8 cellular contexts compared by ENCODE assay signal in the genomic region with DNA sequence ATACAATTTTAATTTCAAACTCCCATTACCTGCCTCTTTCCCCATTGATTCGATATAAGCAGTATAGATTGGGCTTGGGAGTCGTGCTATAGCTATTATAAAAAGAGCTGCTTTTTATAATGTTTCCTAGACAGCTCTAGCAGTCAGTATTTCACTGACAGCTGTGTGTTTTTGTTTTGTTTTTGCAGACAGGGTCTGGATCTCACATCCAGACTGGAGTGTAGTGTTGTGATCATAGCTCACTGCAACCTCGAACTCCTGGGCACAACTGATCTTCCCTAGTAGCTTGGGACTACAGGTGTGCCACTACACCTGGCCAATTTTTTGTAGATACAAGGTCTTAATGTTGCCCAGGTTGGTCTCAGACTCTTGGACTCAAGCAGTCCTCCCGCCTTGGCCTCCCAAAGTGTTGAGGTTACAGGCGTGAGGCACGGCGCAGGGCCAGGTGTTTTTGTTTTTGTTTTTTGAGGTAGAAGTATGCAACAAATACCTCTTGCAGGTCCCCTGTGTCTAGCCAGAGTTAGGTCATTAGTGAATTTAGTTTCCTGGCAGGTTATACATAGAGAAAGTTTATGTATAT. TPM values are rescaled to one million over a fixed set of nuclear protein-coding genes. Genes with fewer than 3 reads are reported as not detected.
DNase-seq lines count a peak whose midpoint lies in the region; ATAC-seq and TF ChIP-seq lines count a peak whose summit lies in the region.

No MANE protein-coding gene starts in this region.

- H3K9me3 ChIP-seq in Caco-2 (no peaks in the 10 kb centered on the region), OCI-LY3 (ENCODE audit: insufficient read depth, low read length) (no peaks in the 10 kb centered on the region), endocrine pancreas (ENCODE audit: control insufficient read depth, low read length) (no peaks in the 10 kb centered on the region), osteoblast (ENCODE audit: low read depth, low read length) (no peaks in the 10 kb centered on the region)

- H3K27me3 ChIP-seq in Caco-2 (replicated peaks; ENCODE audit: control insufficient read depth, insufficient read depth, low read length), result no peaks in the 10 kb centered on the region
- H3K27me3 ChIP-seq in OCI-LY3 (ENCODE audit: low read depth, low read length), result no peaks in the 10 kb centered on the region
- no peaks in the 10 kb centered on the region for H3K27me3 ChIP-seq in endocrine pancreas (ENCODE audit: control insufficient read depth, insufficient read depth, low read length)
- no peaks in the 10 kb centered on the region for H3K27me3 ChIP-seq in osteoblast (ENCODE audit: insufficient read depth, low read length)

- H3K27ac Mint-ChIP-seq in Caco-2 (ENCODE audit: unreplicated experiment), result peak overlapping the region; percentile 98

- H2AFZ ChIP-seq in OCI-LY3 (ENCODE audit: low read depth, low read length) (no peak overlapping the region), osteoblast (ENCODE audit: low read length) (no peak overlapping the region)

- CTCF ChIA-PET in Caco-2 (lab: Charles Lee), result interaction anchor here (0.8 kb wide), 1 partner anchor 85 kb away, joined by 3 read pairs; the partner anchor contains the start of gene MMACHC

- H3K79me2 ChIP-seq in OCI-LY3 (ENCODE audit: low read length) (peaks cover 67% of the 10 kb centered on the region), osteoblast (ENCODE audit: insufficient read depth, low read length) (peaks cover 55% of the 10 kb centered on the region)

- POLR2A ChIA-PET in Caco-2 (lab: Charles Lee), result interaction anchor here (0.6 to 1.2 kb wide), 3 partner anchors 64 to 662 kb away, joined by 4 to 6 read pairs (median 5); partner anchors contain the start of genes PRDX1 and RAD54L

- peak overlapping the region; percentile 86 for H3K4me3 ChIP-seq in Caco-2 (ENCODE audit: low read depth, low read length)
- H3K4me3 ChIP-seq in OCI-LY3 (ENCODE audit: low read length), result peak overlapping the region; percentile 93
- H3K4me3 ChIP-seq in endocrine pancreas (ENCODE audit: control insufficient read depth, insufficient read depth, low read length), result peak overlapping the region; percentile 90
- peak overlapping the region; percentile 100 for H3K4me3 ChIP-seq in osteoblast (ENCODE audit: insufficient read depth, low read length)

- H3K9ac ChIP-seq in OCI-LY3 (ENCODE audit: low read length), result peak overlapping the region; percentile 92
- H3K9ac ChIP-seq in endocrine pancreas (ENCODE audit: control insufficient read depth, insufficient read depth, low read length), result no peak overlapping the region

- intact Hi-C loops in Caco-2 (cut with micrococcal nuclease; ENCODE audit: unreplicated experiment), result no loop called here

- H3K27me3 Mint-ChIP-seq in Caco-2 (ENCODE audit: insufficient read depth, unreplicated experiment), result no peaks in the 10 kb centered on the region

- H3K9me3 Mint-ChIP-seq in Caco-2 (ENCODE audit: unreplicated experiment), result no peaks in the 10 kb centered on the region

- peaks cover 43% of the 10 kb centered on the region for H3K36me3 Mint-ChIP-seq in Caco-2 (ENCODE audit: insufficient read depth, unreplicated experiment)

- H3K4me2 ChIP-seq in OCI-LY3 (ENCODE audit: low read length), result peak overlapping the region; percentile 96
- peak overlapping the region; percentile 100 for H3K4me2 ChIP-seq in osteoblast (ENCODE audit: insufficient read depth, low read length)

- H3K4me1 ChIP-seq in Caco-2, result 0 out of 2 replicates have a peak, but pooled peaks cover 4% of the 10 kb centered on the region
- H3K4me1 ChIP-seq in OCI-LY3 (ENCODE audit: low read length), result peaks cover 27% of the 10 kb centered on the region
- no peaks in the 10 kb centered on the region for H3K4me1 ChIP-seq in endocrine pancreas (ENCODE audit: control insufficient read depth, insufficient read depth, low read length)
- peaks cover 16% of the 10 kb centered on the region for H3K4me1 ChIP-seq in osteoblast (ENCODE audit: insufficient read depth, low read length)

- TF ChIP-seq CTCF in Caco-2 (IDR thresholded peaks at IDR 0.05; ENCODE audit: insufficient read depth in 1 of 2, low read depth in 1 of 2, low read length in 1 of 2, severe bottlenecking in 1 of 2, unreplicated experiment in 1 of 2) (no peak), OCI-LY3 (IDR thresholded peaks at IDR 0.05; ENCODE audit: low read depth, low read length) (no peak), osteoblast (IDR thresholded peaks at IDR 0.05; ENCODE audit: extremely low read depth, low read depth, low read length) (no peak)

- BruUV-seq in Caco-2 (replicated peaks; lab: Mats Ljungman, UMichigan), result no TSS peak

- H3K27ac ChIP-seq in OCI-LY3 (ENCODE audit: low read length), result no peak overlapping the region
- H3K27ac ChIP-seq in osteoblast (ENCODE audit: low read depth, low read length), result peak overlapping the region; percentile 91

- ATAC-seq in HG03439 (IDR thresholded peaks at IDR 0.05; ENCODE audit: unreplicated experiment), result no peak
- no peak for ATAC-seq in GM21717 (IDR thresholded peaks at IDR 0.05; ENCODE audit: unreplicated experiment)
- no peak for ATAC-seq in HG03432 (IDR thresholded peaks at IDR 0.05; ENCODE audit: unreplicated experiment)

- peak overlapping the region; percentile 97 for H3K4me3 Mint-ChIP-seq in Caco-2 (ENCODE audit: unreplicated experiment)

- DNase-seq in Caco-2, result no peak
- DNase-seq in osteoblast (ENCODE audit: insufficient read length, low spot score, missing footprints), result peak; percentile 50
- DNase-seq in T1000 (lab: John Stamatoyannopoulos, UW), result no peak

- H3K36me3 ChIP-seq in Caco-2 (ENCODE audit: control insufficient read depth, insufficient read depth, low read length) (no peaks in the 10 kb centered on the region), OCI-LY3 (replicated peaks; ENCODE audit: low read depth, low read length) (peaks cover 14% of the 10 kb centered on the region), endocrine pancreas (ENCODE audit: control insufficient read depth, insufficient read depth, low read length) (no peaks in the 10 kb centered on the region), osteoblast (ENCODE audit: insufficient read depth, low read length) (peaks cover 2% of the 10 kb centered on the region)

- no peaks in the 10 kb centered on the region for H3K4me1 Mint-ChIP-seq in Caco-2 (ENCODE audit: low read depth, unreplicated experiment)

- peaks cover 55% of the 10 kb centered on the region for H4K20me1 ChIP-seq in OCI-LY3 (ENCODE audit: insufficient read depth, low read length)
- H4K20me1 ChIP-seq in osteoblast (ENCODE audit: insufficient read depth, low read length), result peaks cover 12% of the 10 kb centered on the region

RNA-seq across cellular contexts. Expression of gene NASP, which starts 1.7 kb away (rescaled TPM):
- 174 and 183 TPM in 2 replicates for total RNA-seq in Caco-2 (2022)
- 25.9 and 27.5 TPM in 2 replicates for total RNA-seq in osteoblast

RNA-seq across cellular contexts. Expression of gene AKR1A1, which starts 35.0 kb away (rescaled TPM):
- total RNA-seq in Caco-2 (2022) (119 and 129 TPM in 2 replicates), osteoblast (129 and 136 TPM in 2 replicates)

RNA-seq across cellular contexts. Expression of gene CCDC17, which starts 38.3 kb away (rescaled TPM):
- total RNA-seq in Caco-2 (2022) (1.9 and 2.4 TPM in 2 replicates), osteoblast (0.72 and 1.5 TPM in 2 replicates)
